ENCODE assay signal across 2 cellular contexts in genomic region chr21:45082715-45083114, GRCh38.
A peak's percentile ranks its signal among the peaks of the same experiment; 100 is the strongest.
TF ChIP-seq lines count a peak whose summit lies in the region.

No MANE protein-coding gene starts in this region.

TF ChIP-seq in IMR-90, 13 proteins besides CTCF, POLR2A, EP300 and RAD21:
- no peak for TF ChIP-seq CHD1 (IDR thresholded peaks at IDR 0.05; ENCODE audit: low read depth, low read length)

TF ChIP-seq in K562, 482 proteins besides CTCF, POLR2A, EP300 and RAD21:
- TF ChIP-seq HMGN3 (IDR thresholded peaks at IDR 0.05; ENCODE audit: borderline replicate concordance, extremely low read depth, insufficient read length, low read depth, low read length) (no peak), ZNF740 (CRISPR knock-in tag; IDR thresholded peaks at IDR 0.05) (peak; percentile 43; the same call in 1 of the 2 replicates), ZNF740 (tag; IDR thresholded peaks at IDR 0.05) (no peak), SREBF2 (CRISPR knock-in tag; IDR thresholded peaks at IDR 0.05) (no peak), PATZ1 (CRISPR knock-in tag; IDR thresholded peaks at IDR 0.05; ENCODE audit: borderline replicate concordance) (no peak), ZNF282 (CRISPR knock-in tag; IDR thresholded peaks at IDR 0.05) (no peak), PTTG1 (tag; IDR thresholded peaks at IDR 0.05; ENCODE audit: low read depth) (no peak), ZSCAN32 (CRISPR knock-in tag; IDR thresholded peaks at IDR 0.05) (no peak)
- TF ChIP-seq, protein P1, sequence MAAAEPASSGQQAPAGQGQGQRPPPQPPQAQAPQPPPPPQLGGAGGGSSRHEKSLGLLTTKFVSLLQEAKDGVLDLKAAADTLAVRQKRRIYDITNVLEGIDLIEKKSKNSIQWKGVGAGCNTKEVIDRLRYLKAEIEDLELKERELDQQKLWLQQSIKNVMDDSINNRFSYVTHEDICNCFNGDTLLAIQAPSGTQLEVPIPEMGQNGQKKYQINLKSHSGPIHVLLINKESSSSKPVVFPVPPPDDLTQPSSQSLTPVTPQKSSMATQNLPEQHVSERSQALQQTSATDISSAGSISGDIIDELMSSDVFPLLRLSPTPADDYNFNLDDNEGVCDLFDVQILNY (CRISPR knock-in tag; IDR thresholded peaks at IDR 0.05), result no peak
